Comparison of ENCODE assay signal across 8 cellular contexts in the genomic region with DNA sequence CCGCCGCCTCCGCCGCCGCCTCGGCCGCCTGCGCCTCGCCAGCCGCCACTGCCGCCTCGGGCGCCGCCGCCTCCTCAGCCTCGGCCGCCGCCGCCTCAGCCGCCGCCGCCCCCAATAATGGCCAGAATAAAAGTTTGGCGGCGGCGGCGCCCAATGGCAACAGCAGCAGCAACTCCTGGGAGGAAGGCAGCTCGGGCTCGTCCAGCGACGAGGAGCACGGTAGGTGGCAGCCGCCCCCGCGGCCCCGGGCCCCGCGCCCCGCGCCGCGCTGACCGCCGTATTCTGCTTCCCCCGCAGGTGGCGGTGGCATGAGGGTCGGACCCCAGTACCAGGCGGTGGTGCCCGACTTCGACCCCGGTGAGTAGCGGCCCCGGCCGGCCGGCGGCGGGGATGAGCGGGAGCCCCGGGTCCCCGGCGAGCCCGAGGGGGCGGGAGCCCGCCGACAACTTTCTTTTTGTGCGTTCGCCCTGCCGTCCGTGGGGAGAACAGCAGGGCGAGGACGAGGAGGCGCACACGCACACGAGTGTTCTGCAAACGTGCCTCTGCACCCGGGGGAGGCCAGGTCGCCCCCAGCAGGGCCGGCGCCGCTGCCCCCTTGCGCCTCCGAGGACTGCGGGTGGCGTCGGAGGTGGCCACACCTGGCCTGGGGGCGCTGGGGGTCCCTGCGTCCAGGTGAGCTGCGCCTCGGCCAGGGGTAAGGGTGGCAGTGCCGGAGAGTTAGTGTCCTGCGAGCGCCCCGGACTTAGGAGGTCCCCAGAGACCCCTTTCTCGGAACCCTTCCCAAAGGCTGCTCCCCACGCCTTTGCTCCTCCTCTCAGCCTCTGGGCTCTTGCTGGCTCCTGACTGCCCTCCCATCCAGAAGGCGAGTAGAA. TPM values are rescaled to one million over a fixed set of nuclear protein-coding genes. Genes with fewer than 3 reads are reported as not detected.
DNase-seq lines count a peak whose midpoint lies in the region; ATAC-seq and TF ChIP-seq lines count a peak whose summit lies in the region.

No MANE protein-coding gene starts in this region.

- peak overlapping the region; percentile 94 for H3K18ac ChIP-seq in neuronal stem cell (ENCODE audit: low read length)

- peak overlapping the region; percentile 87 for H3K4me2 ChIP-seq in OCI-LY1 (ENCODE audit: low read length)
- H3K4me2 ChIP-seq in neuronal stem cell (ENCODE audit: insufficient read depth, low read length, poor library complexity, severe bottlenecking): peak overlapping the region; percentile 73

- peak overlapping the region; percentile 84 for H3K4me3 Mint-ChIP-seq in activated T-helper 2 cell treated with anti-CD3 and anti-CD28 coated beads, Interferon-gamma antibody, Interleukin-2, Interleukin-4, amounts not matched to agents 10 μg/mL and 5 μg/mL and 100 μg/mL, durations not matched to agents 14 hours and 24 hours and 36 hours (ENCODE audit: low read depth)

- H3K36me3 ChIP-seq in OCI-LY1 (ENCODE audit: insufficient read depth, low read length): no peaks in the 10 kb centered on the region
- peaks cover 0 to 9% of the 10 kb centered on the region in 2 donors for H3K36me3 ChIP-seq in neuronal stem cell (replicated peaks in 1 of 2; ENCODE audit: control insufficient read depth in 2 of 2, insufficient read depth in 2 of 2, low read length in 2 of 2)
- no peaks in the 10 kb centered on the region for H3K36me3 ChIP-seq in suprapubic skin

- H3K23ac ChIP-seq in neuronal stem cell (ENCODE audit: low read depth, low read length, poor library complexity): peak overlapping the region; percentile 99

- peaks cover 21% of the 10 kb centered on the region for H3K4me1 Mint-ChIP-seq in activated T-helper 2 cell treated with anti-CD3 and anti-CD28 coated beads, Interferon-gamma antibody, Interleukin-2, Interleukin-4, amounts not matched to agents 10 μg/mL and 5 μg/mL and 100 μg/mL, durations not matched to agents 14 hours and 24 hours and 36 hours (ENCODE audit: low read depth)

- TF ChIP-seq CTCF in OCI-LY1 (IDR thresholded peaks at IDR 0.05; ENCODE audit: low read length) (0 out of 2 replicates have a peak, but pooled peaks have one; percentile 16), foreskin keratinocyte (conservative IDR thresholded peaks at IDR 0.05) (peak; percentile 31), suprapubic skin (IDR thresholded peaks at IDR 0.05) (peak; percentile 42 to 75)

- TF ChIP-seq POLR2A in suprapubic skin (IDR thresholded peaks at IDR 0.05): no peak

- H3K4ac ChIP-seq in neuronal stem cell (ENCODE audit: low read length): no peak overlapping the region

- H3K27me3 Mint-ChIP-seq in activated T-helper 2 cell treated with anti-CD3 and anti-CD28 coated beads, Interferon-gamma antibody, Interleukin-2, Interleukin-4, amounts not matched to agents 10 μg/mL and 5 μg/mL and 100 μg/mL, durations not matched to agents 14 hours and 24 hours and 36 hours (ENCODE audit: low read depth): no peaks in the 10 kb centered on the region

- H4K8ac ChIP-seq in neuronal stem cell (ENCODE audit: low read depth, low read length): no peak overlapping the region

- peak overlapping the region; percentile 94 for H3K14ac ChIP-seq in neuronal stem cell (ENCODE audit: low read length)

- H2AK5ac ChIP-seq in neuronal stem cell (ENCODE audit: low read depth, low read length): peak overlapping the region; percentile 70

- H3K36me3 Mint-ChIP-seq in activated T-helper 2 cell treated with anti-CD3 and anti-CD28 coated beads, Interferon-gamma antibody, Interleukin-2, Interleukin-4, amounts not matched to agents 10 μg/mL and 5 μg/mL and 100 μg/mL, durations not matched to agents 14 hours and 24 hours and 36 hours (ENCODE audit: low read depth): peaks cover 20% of the 10 kb centered on the region

- H3K9ac ChIP-seq in OCI-LY1 (ENCODE audit: low read length) (peak overlapping the region; percentile 85), neuronal stem cell (ENCODE audit: low read depth, low read length, poor library complexity) (peak overlapping the region; percentile 98)

- TF ChIP-seq EP300 in suprapubic skin (IDR thresholded peaks at IDR 0.05): no peak

- H3K79me2 ChIP-seq in OCI-LY1 (ENCODE audit: insufficient read depth, low read length): peaks cover 26% of the 10 kb centered on the region

- DNase-seq in DMS 273 (lab: John Stamatoyannopoulos, UW; ENCODE audit: unreplicated experiment): peak; percentile 80
- no peak for DNase-seq in DMS 273 treated with DMSO at 0.1 percent for 48 hours (lab: John Stamatoyannopoulos, UW)
- DNase-seq in activated T-helper 2 cell treated with anti-CD3 and anti-CD28 coated beads, Interferon-gamma antibody, Interleukin-2, Interleukin-4, amounts not matched to agents 10 μg/mL and 5 μg/mL and 100 μg/mL, durations not matched to agents 14 hours and 24 hours and 36 hours (ENCODE audit: low spot score): peak; percentile 52
- no peak for DNase-seq in foreskin keratinocyte
- peak; percentile 48 for DNase-seq in neuronal stem cell (ENCODE audit: low spot score)
- DNase-seq in suprapubic skin (ENCODE audit: low spot score in 2 of 2): peak in 1 of 2 donors; percentile 78

- H2BK15ac ChIP-seq in neuronal stem cell (ENCODE audit: low read length): peak overlapping the region; percentile 89

- H3K4me1 ChIP-seq in OCI-LY1 (ENCODE audit: insufficient read depth, low read length, severe bottlenecking): peaks cover 22% of the 10 kb centered on the region
- peaks cover 12% of the 10 kb centered on the region for H3K4me1 ChIP-seq in foreskin keratinocyte
- H3K4me1 ChIP-seq in neuronal stem cell (ENCODE audit: control insufficient read depth in 2 of 2, insufficient read depth in 1 of 2, low read depth in 1 of 2, low read length in 2 of 2): peaks cover 7 to 10% of the 10 kb centered on the region in 2 donors
- peaks cover 30% of the 10 kb centered on the region for H3K4me1 ChIP-seq in suprapubic skin

- no peak overlapping the region for H2BK120ac ChIP-seq in neuronal stem cell (ENCODE audit: low read depth, low read length)

- peak overlapping the region; percentile 94 for H2BK5ac ChIP-seq in neuronal stem cell (ENCODE audit: low read length)

- H2AFZ ChIP-seq in OCI-LY1 (ENCODE audit: low read length) (no peak overlapping the region), neuronal stem cell (ENCODE audit: low read length) (peak overlapping the region; percentile 89)

- H3K27ac ChIP-seq in OCI-LY1 (ENCODE audit: low read depth, low read length, poor library complexity, severe bottlenecking) (peak overlapping the region; percentile 75), foreskin keratinocyte (peak overlapping the region; percentile 49), neuronal stem cell (replicated peaks; ENCODE audit: low read length) (peak overlapping the region; percentile 91), suprapubic skin (peak overlapping the region; percentile 97)

- H3K4me3 ChIP-seq in OCI-LY1 (ENCODE audit: low read depth, low read length, poor library complexity, severe bottlenecking): peak overlapping the region; percentile 92
- H3K4me3 ChIP-seq in neuronal stem cell (ENCODE audit: low read length in 2 of 2): peak overlapping the region; percentile 94 to 97
- peak overlapping the region; percentile 86 for H3K4me3 ChIP-seq in suprapubic skin

- no peaks in the 10 kb centered on the region for H4K20me1 ChIP-seq in OCI-LY1 (ENCODE audit: insufficient read depth, low read length)

- H3K27me3 ChIP-seq in OCI-LY1 (ENCODE audit: insufficient read depth, low read length) (no peaks in the 10 kb centered on the region), foreskin keratinocyte (no peaks in the 10 kb centered on the region), neuronal stem cell (ENCODE audit: control insufficient read depth in 3 of 3, insufficient read depth in 3 of 3, low read depth in 1 of 3, low read length in 3 of 3) (no peaks in the 10 kb centered on the region), suprapubic skin (no peaks in the 10 kb centered on the region)

- no peak overlapping the region for H2BK12ac ChIP-seq in neuronal stem cell (ENCODE audit: low read length)

- no peaks in the 10 kb centered on the region for H3K9me2 ChIP-seq in OCI-LY1 (ENCODE audit: low read depth, low read length)

- no peaks in the 10 kb centered on the region for H3F3A ChIP-seq in OCI-LY1 (ENCODE audit: insufficient read depth, low read length)

- WGBS in neuronal stem cell (ENCODE audit: extremely low coverage in 2 of 2, insufficient read length in 2 of 2, insufficient replicate concordance in 1 of 2), 2 donors: no CpG with 5 or more reads among the region's 95 CpGs
- 0% methylated on average over 8 of the region's 95 CpGs for WGBS in suprapubic skin

- peak overlapping the region; percentile 31 for H3K27ac Mint-ChIP-seq in activated T-helper 2 cell treated with anti-CD3 and anti-CD28 coated beads, Interferon-gamma antibody, Interleukin-2, Interleukin-4, amounts not matched to agents 10 μg/mL and 5 μg/mL and 100 μg/mL, durations not matched to agents 14 hours and 24 hours and 36 hours

- ATAC-seq in HG02840 (IDR thresholded peaks at IDR 0.05; ENCODE audit: low FRiP score, unreplicated experiment) (peak; percentile 19), foreskin keratinocyte (peak; percentile 9)

- H4K91ac ChIP-seq in neuronal stem cell (ENCODE audit: low read depth, low read length, poor library complexity): no peak overlapping the region

- H3K9me3 ChIP-seq in OCI-LY1 (ENCODE audit: low read length) (no peaks in the 10 kb centered on the region), neuronal stem cell (replicated peaks in 1 of 2; ENCODE audit: control insufficient read depth in 2 of 2, insufficient read depth in 1 of 2, low read depth in 1 of 2, low read length in 2 of 2) (no peaks in the 10 kb centered on the region), suprapubic skin (no peaks in the 10 kb centered on the region)

- intact Hi-C loops in activated T-helper 2 cell treated with anti-CD3 and anti-CD28 coated beads, Interferon-gamma antibody, Interleukin-2, Interleukin-4, amounts not matched to agents 10 μg/mL and 5 μg/mL and 100 μg/mL, durations not matched to agents 14 hours and 24 hours and 36 hours (cut with micrococcal nuclease): loop anchor here (5.0 kb wide), 3 partner anchors 39 to 276 kb away; a partner anchor contains a TSS

- H3K9me3 Mint-ChIP-seq in activated T-helper 2 cell treated with anti-CD3 and anti-CD28 coated beads, Interferon-gamma antibody, Interleukin-2, Interleukin-4, amounts not matched to agents 10 μg/mL and 5 μg/mL and 100 μg/mL, durations not matched to agents 14 hours and 24 hours and 36 hours: no peaks in the 10 kb centered on the region

- H3K79me1 ChIP-seq in neuronal stem cell (ENCODE audit: low read depth, low read length): peaks cover 5% of the 10 kb centered on the region

RNA-seq across cellular contexts. Expression of a gene that starts 0.8 kb away (rescaled TPM):
- total RNA-seq in activated T-helper 2 cell treated with anti-CD3 and anti-CD28 coated beads, Interferon-gamma antibody, Interleukin-2, Interleukin-4, amounts not matched to agents 10 μg/mL and 5 μg/mL and 100 μg/mL, durations not matched to agents 14 hours and 24 hours and 36 hours: 22.2 and 24.3 TPM in 2 replicates
- total RNA-seq in foreskin keratinocyte (27.7 and 31.7 TPM in 2 replicates), suprapubic skin (10 to 100 TPM; 20.6 to 27.7 (median 24.8) TPM)
- 9.0 and 9.4 TPM in 2 replicates for polyA plus RNA-seq in foreskin keratinocyte
- 17.2 TPM for polyA plus RNA-seq in neuronal stem cell (2013, experiment 1 of 2)
- 18.0 TPM for polyA plus RNA-seq in neuronal stem cell (2013, experiment 2 of 2)

Comparison
In these comparisons a context has a peak if more than half of its experiments do, and no peak if none do; other contexts are left out.
1. DNase-seq: peak in DMS 273 (single experiment), activated T-helper 2 cell treated with anti-CD3 and anti-CD28 coated beads, Interferon-gamma antibody, Interleukin-2, Interleukin-4, amounts not matched to agents 10 μg/mL and 5 μg/mL and 100 μg/mL, durations not matched to agents 14 hours and 24 hours and 36 hours (single experiment) and neuronal stem cell (single experiment); none in DMS 273 treated with DMSO at 0.1 percent for 48 hours (single experiment) and foreskin keratinocyte (0 of 2).
2. Peak in every context shown above with its lines, with median percentiles within 50 percentile points of each other: H3K27ac ChIP-seq, H3K4me3 ChIP-seq and CTCF ChIP-seq.